ENCODE assay signal across 8 cellular contexts in the genomic region with DNA sequence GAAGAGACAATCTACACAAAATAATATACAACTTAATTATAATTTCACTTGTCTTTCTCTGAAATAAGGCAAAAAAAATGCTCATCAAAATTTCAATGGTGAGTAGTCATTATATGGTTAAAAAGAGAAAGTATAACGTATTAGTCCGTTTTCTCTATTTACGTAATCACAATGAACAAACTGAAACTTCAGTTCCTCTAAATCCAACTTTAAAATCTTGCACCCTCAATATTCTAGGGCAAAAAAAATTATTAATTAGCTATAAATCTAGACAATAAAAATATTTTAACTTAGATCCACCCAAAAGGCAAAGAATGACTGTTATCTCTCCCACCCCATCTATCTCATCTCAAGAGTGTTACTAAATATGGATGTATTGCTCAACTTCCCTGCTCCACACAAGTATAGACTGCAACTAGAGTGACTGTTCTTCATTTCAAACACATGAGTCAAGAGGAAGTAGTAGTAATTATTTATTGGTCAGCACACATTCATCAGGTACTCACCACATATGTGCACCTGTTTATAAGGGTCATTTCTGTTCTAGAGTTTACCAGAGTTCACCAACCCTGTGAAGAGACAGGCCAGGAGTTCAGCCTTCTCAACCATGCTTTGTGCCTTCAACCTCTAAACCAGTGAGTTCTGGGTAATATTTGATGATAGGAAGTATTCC. TPM values are rescaled to one million over a fixed set of nuclear protein-coding genes. Genes with fewer than 3 reads are reported as not detected.
DNase-seq lines count a peak whose midpoint lies in the region; ATAC-seq and TF ChIP-seq lines count a peak whose summit lies in the region.

No MANE protein-coding gene starts in this region.

- no peak overlapping the region for H3K4me3 ChIP-seq in fibroblast of the aortic adventitia (ENCODE audit: low read depth, low read length)

- H3K36me3 Mint-ChIP-seq in stimulated activated memory B cell treated with anti-CD40 and anti-IgM and Interleukin-4, amounts not matched to agents 10 μg/mL and 1 μg/mL and 100 μg/mL, for 72 hours = peaks cover 18% of the 10 kb centered on the region

- H3K9me3 Mint-ChIP-seq in stimulated activated memory B cell treated with anti-CD40 and anti-IgM and Interleukin-4, amounts not matched to agents 10 μg/mL and 1 μg/mL and 100 μg/mL, for 72 hours = no peaks in the 10 kb centered on the region

- ATAC-seq in HG03354 (IDR thresholded peaks at IDR 0.05; ENCODE audit: poor library complexity, severe bottlenecking, unreplicated experiment) = peak; percentile 80
- peak; percentile 86 for ATAC-seq in stimulated activated memory B cell treated with anti-CD40 and anti-IgM and Interleukin-4, amounts not matched to agents 10 μg/mL and 1 μg/mL and 100 μg/mL, for 72 hours
- no peak for ATAC-seq in HG03469 (IDR thresholded peaks at IDR 0.05; ENCODE audit: unreplicated experiment)

- peaks cover 51% of the 10 kb centered on the region for H3K4me1 Mint-ChIP-seq in stimulated activated memory B cell treated with anti-CD40 and anti-IgM and Interleukin-4, amounts not matched to agents 10 μg/mL and 1 μg/mL and 100 μg/mL, for 72 hours

- TF ChIP-seq CTCF in fibroblast of the aortic adventitia (IDR thresholded peaks at IDR 0.05; ENCODE audit: insufficient read depth, low read length) = no peak

- peak overlapping the region; percentile 60 for H3K4me3 Mint-ChIP-seq in stimulated activated memory B cell treated with anti-CD40 and anti-IgM and Interleukin-4, amounts not matched to agents 10 μg/mL and 1 μg/mL and 100 μg/mL, for 72 hours

- DNase-seq in DMS53 treated with DMSO at 0.1 percent for 48 hours (lab: John Stamatoyannopoulos, UW; ENCODE audit: unreplicated experiment) = peak; percentile 98
- peak; percentile 98 for DNase-seq in SIG-M5 treated with dmso at 0.1 percent for 504 hours (lab: John Stamatoyannopoulos, UW; ENCODE audit: unreplicated experiment)
- peak; percentile 88 for DNase-seq in fibroblast of the aortic adventitia (ENCODE audit: low read depth)
- no peak for DNase-seq in NCI-H1092 treated with DMSO at 0.1 percent for 48 hours (lab: John Stamatoyannopoulos, UW)
- DNase-seq in NCI-H2081 (lab: John Stamatoyannopoulos, UW) = no peak

- no peaks in the 10 kb centered on the region for H3K27me3 Mint-ChIP-seq in stimulated activated memory B cell treated with anti-CD40 and anti-IgM and Interleukin-4, amounts not matched to agents 10 μg/mL and 1 μg/mL and 100 μg/mL, for 72 hours

- peak overlapping the region; percentile 65 for H3K27ac Mint-ChIP-seq in stimulated activated memory B cell treated with anti-CD40 and anti-IgM and Interleukin-4, amounts not matched to agents 10 μg/mL and 1 μg/mL and 100 μg/mL, for 72 hours

RNA-seq across cellular contexts. Expression of a gene that starts 36.4 kb away (rescaled TPM):
- total RNA-seq in fibroblast of the aortic adventitia (ENCODE audit: low replicate concordance) = 8.2 and 31.0 TPM in 2 replicates

Comparison
In these comparisons a context has a peak if more than half of its experiments do, and no peak if none do; other contexts are left out.
1. DNase-seq: peak in DMS53 treated with DMSO at 0.1 percent for 48 hours (single experiment), SIG-M5 treated with dmso at 0.1 percent for 504 hours (single experiment) and fibroblast of the aortic adventitia (single experiment); none in NCI-H1092 treated with DMSO at 0.1 percent for 48 hours (single experiment) and NCI-H2081 (0 of 2).